Comparison of ENCODE assay signal across 1 cellular context in genomic region chr20:56417911-56418310, GRCh38.
TF ChIP-seq lines count a peak whose summit lies in the region.

No MANE protein-coding gene starts in this region.

TF ChIP-seq in GM23338, 12 proteins besides CTCF, POLR2A, EP300 and RAD21:
- TF ChIP-seq ETS1 (IDR thresholded peaks at IDR 0.05) (no peak), NANOG (IDR thresholded peaks at IDR 0.05; ENCODE audit: borderline replicate concordance) (no peak), STAT1 (IDR thresholded peaks at IDR 0.05; ENCODE audit: unreplicated experiment) (no peak), ZNF462 (CRISPR knock-in tag; IDR thresholded peaks at IDR 0.05) (no peak), EZH2 (IDR thresholded peaks at IDR 0.05; ENCODE audit: low read depth, unreplicated experiment) (no peak), POLR2AphosphoS5 (IDR thresholded peaks at IDR 0.05; ENCODE audit: low read depth) (no peak), ZNF114 (CRISPR knock-in tag; IDR thresholded peaks at IDR 0.05) (no peak), JUNB (IDR thresholded peaks at IDR 0.05; ENCODE audit: unreplicated experiment) (no peak), ZNF331 (CRISPR knock-in tag; IDR thresholded peaks at IDR 0.05; ENCODE audit: low read depth) (no peak), CREB1 (CRISPR knock-in tag; IDR thresholded peaks at IDR 0.05; ENCODE audit: low read depth) (no peak), EZH2phosphoT487 (IDR thresholded peaks at IDR 0.05; ENCODE audit: unreplicated experiment) (no peak), REST (IDR thresholded peaks at IDR 0.05; ENCODE audit: unreplicated experiment) (no peak)
TF ChIP-seq in GM23338: peak in this region for 0.
